24 cellular contexts compared by ENCODE assay signal in the genomic region with DNA sequence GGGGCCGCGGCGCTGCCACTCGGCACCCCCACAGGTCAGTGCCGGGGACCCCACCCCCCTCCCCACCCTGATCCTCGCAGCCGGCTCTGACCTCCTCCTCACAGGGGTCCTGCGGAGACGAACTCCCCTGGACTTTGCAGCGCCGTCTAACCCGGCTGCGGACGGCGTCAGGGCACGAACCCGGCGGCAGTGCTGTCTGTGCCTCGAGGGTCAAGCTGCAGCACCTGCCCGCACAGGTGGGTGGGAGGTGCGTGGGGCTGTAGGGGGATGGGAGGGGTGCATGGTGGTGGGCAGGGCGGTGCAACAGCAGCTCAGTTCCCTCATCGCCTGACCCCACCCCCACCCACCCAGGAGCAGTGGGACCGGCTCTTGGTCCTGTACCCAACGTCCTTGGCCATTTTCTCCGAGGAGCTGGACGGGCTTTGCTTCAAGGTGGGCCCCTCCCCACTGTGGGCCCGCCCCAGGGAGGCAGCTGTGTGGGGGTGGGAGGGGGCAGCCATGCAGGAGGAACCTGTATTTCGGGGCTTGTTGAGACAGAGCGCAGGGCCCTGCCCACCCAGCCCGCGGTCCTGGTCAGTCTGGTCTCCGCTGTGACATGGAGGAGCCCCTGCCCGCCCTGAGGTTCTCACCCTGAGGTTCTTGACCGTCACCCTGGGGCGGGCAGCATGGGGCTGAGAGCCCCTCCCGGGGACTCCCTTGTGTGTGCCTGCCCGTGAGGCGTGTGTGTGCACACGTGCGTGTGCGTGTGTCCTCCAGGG. TPM values are rescaled to one million over a fixed set of nuclear protein-coding genes. Genes with fewer than 3 reads are reported as not detected.
"Had no signal": no experiment of that assay in that cellular context is flagged by ENCODE, and none has a peak within 500 bp of the region (broad histone marks: within the 10 kb centered on the region; RNA-seq: fewer than 3 reads in every experiment).

No MANE protein-coding gene starts in this region.

- H3K36me3 ChIP-seq: colonic mucosa, esophagus muscularis mucosa, gastroesophageal sphincter, right atrium auricular region, sigmoid colon, stomach, thoracic aorta, transverse colon, uterus had no signal

- H3K4me3 ChIP-seq: colonic mucosa, esophagus muscularis mucosa, gastroesophageal sphincter, hepatocyte, lung, right atrium auricular region, sigmoid colon, stomach, thoracic aorta, transverse colon, uterus had no signal

- ATAC-seq: gastroesophageal sphincter, left colon, left ventricle myocardium superior had no signal

- DNase-seq: colonic mucosa; dermis blood vessel endothelial cell; foreskin fibroblast; glutamatergic neuron; left colon; mesenchymal stem cell; naive B cell; sigmoid colon; stimulated activated CD4-positive, alpha-beta T cell treated with anti-CD3 and anti-CD28 coated beads, Interleukin-12 subunit alpha, Interleukin-12 subunit beta, amount 100 ng/mL, for 4 hours; stimulated activated naive CD4-positive, alpha-beta T cell; stomach; substantia nigra; transverse colon; uterus had no signal

- H3K9me3 Mint-ChIP-seq: naive B cell, nephron had no signal

- H3K9me3 ChIP-seq: colonic mucosa, esophagus muscularis mucosa, gastroesophageal sphincter, right atrium auricular region, sigmoid colon, stomach, thoracic aorta, transverse colon, uterus had no signal

- H3K27ac ChIP-seq: colonic mucosa, esophagus muscularis mucosa, gastroesophageal sphincter, hepatocyte, right atrium auricular region, sigmoid colon, stomach, thoracic aorta, transverse colon, uterus had no signal

- H3K79me2 ChIP-seq: hepatocyte had no signal

- H2AFZ ChIP-seq: hepatocyte had no signal

- H3K27ac Mint-ChIP-seq: naive B cell, nephron had no signal

- H3K4me3 Mint-ChIP-seq: naive B cell, nephron had no signal

- H3K4me2 ChIP-seq: hepatocyte had no signal

- H3K4me1 Mint-ChIP-seq: nephron had no signal

RNA-seq across cellular contexts. Expression of a gene that starts 4.9 kb away (rescaled TPM):
- total RNA-seq: cerebellum, left ventricle myocardium superior, sigmoid colon had no signal

RNA-seq across cellular contexts. Expression of a gene that starts 10.7 kb away (rescaled TPM):
- total RNA-seq: colonic mucosa, dermis blood vessel endothelial cell, hepatocyte, kidney epithelial cell had no signal
